ENCODE assay signal across 9 cellular contexts in genomic region chr16:55508941-55509920, GRCh38. TPM values are rescaled to one million over a fixed set of nuclear protein-coding genes. Genes with fewer than 3 reads are reported as not detected.
DNase-seq lines count a peak whose midpoint lies in the region; ATAC-seq, FAIRE-seq and TF ChIP-seq lines count a peak whose summit lies in the region.
"Had no signal": no experiment of that assay in that cellular context is flagged by ENCODE, and none has a peak within 500 bp of the region (broad histone marks: within the 10 kb centered on the region; RNA-seq: fewer than 3 reads in every experiment).

A gene with protein sequence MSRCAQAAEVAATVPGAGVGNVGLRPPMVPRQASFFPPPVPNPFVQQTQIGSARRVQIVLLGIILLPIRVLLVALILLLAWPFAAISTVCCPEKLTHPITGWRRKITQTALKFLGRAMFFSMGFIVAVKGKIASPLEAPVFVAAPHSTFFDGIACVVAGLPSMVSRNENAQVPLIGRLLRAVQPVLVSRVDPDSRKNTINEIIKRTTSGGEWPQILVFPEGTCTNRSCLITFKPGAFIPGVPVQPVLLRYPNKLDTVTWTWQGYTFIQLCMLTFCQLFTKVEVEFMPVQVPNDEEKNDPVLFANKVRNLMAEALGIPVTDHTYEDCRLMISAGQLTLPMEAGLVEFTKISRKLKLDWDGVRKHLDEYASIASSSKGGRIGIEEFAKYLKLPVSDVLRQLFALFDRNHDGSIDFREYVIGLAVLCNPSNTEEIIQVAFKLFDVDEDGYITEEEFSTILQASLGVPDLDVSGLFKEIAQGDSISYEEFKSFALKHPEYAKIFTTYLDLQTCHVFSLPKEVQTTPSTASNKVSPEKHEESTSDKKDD (plus strand): TSS chr16:55509072. CDS start chr16:55509182, 110 bp downstream.

- TF ChIP-seq CTCF in bronchial epithelial cell (IDR thresholded peaks at IDR 0.05; ENCODE audit: insufficient read depth, low read length, severe bottlenecking) = no peak

- peak; percentile 83 for DNase-seq in COLO829 (ENCODE audit: low spot score)
- peak; percentile 91 for DNase-seq in RPMI7951 (ENCODE audit: low read depth)
- peak; percentile 82 for DNase-seq in bronchial epithelial cell (ENCODE audit: low read depth)
- peak; percentile 87 for DNase-seq in retina

- peaks cover 8% of the 10 kb centered on the region for H3K9me3 ChIP-seq in iPS-18a (ENCODE audit: control insufficient read depth, low read depth, low read length)
- H3K9me3 ChIP-seq: SJSA1 had no signal

- peak within 1 kb of the TSS; percentile 87 for H3K4me3 ChIP-seq in bronchial epithelial cell (ENCODE audit: low read depth, low read length)
- peak within 1 kb of the TSS; percentile 70 for H3K4me3 ChIP-seq in iPS-18a (ENCODE audit: low read length)
- H3K4me3 ChIP-seq: SJSA1 had no signal

- H3K27me3 ChIP-seq in bronchial epithelial cell (ENCODE audit: control insufficient read depth, insufficient read depth, low read length) (no peaks in the 10 kb centered on the region), iPS-18a (ENCODE audit: control insufficient read depth, insufficient read depth, low read length) (peaks cover 12% of the 10 kb centered on the region)
- H3K27me3 ChIP-seq: SJSA1 had no signal

- H3K27ac ChIP-seq in iPS-18a (ENCODE audit: low read length) = no peak within 1 kb of the TSS
- H3K27ac ChIP-seq: SJSA1 had no signal

- H3K9ac ChIP-seq in iPS-18a (ENCODE audit: low read length) = peak within 1 kb of the TSS; percentile 47

- peaks cover 6% of the 10 kb centered on the region for H3K4me1 ChIP-seq in iPS-18a (ENCODE audit: control insufficient read depth, low read depth, low read length)

- H3K36me3 ChIP-seq in bronchial epithelial cell (ENCODE audit: control insufficient read depth, insufficient read depth, low read length) = no peaks in the 10 kb centered on the region
- no peaks in the 10 kb centered on the region for H3K36me3 ChIP-seq in iPS-18a (ENCODE audit: control insufficient read depth, low read depth, low read length)

- no peak for FAIRE-seq in bronchial epithelial cell (lab: Jason Lieb, UNC)

- peak; percentile 51 for ATAC-seq in HG03354 (IDR thresholded peaks at IDR 0.05; ENCODE audit: poor library complexity, severe bottlenecking, unreplicated experiment)
- ATAC-seq in HG02884 (IDR thresholded peaks at IDR 0.05; ENCODE audit: unreplicated experiment) = no peak
- ATAC-seq in GM19023 (IDR thresholded peaks at IDR 0.05; ENCODE audit: unreplicated experiment) = no peak

RNA-seq across cellular contexts. Expression of the gene that starts here (rescaled TPM):
- 76.9 and 80.5 TPM in 2 replicates for total RNA-seq in RPMI7951 (2014; rRNA removed; shearing (Covaris generic))
- total RNA-seq in bronchial epithelial cell = 11.8 TPM in 2 replicates
